ENCODE assay signal across 8 cellular contexts in genomic region chr20:10433014-10433622, GRCh38. TPM values are rescaled to one million over a fixed set of nuclear protein-coding genes. Genes with fewer than 3 reads are reported as not detected.
DNase-seq lines count a peak whose midpoint lies in the region; ATAC-seq and TF ChIP-seq lines count a peak whose summit lies in the region.

No MANE protein-coding gene starts in this region.

- TF ChIP-seq POLR2A in stomach (IDR thresholded peaks at IDR 0.05), result no peak

- H3K4me3 Mint-ChIP-seq in activated CD4-positive, alpha-beta T cell treated with anti-CD3 and anti-CD28 coated beads, Interleukin-2, amount 10 ng/mL, durations not matched to agents 7 days and 5 days, result peak overlapping the region; percentile 92
- H3K4me3 Mint-ChIP-seq in activated T-helper 17 cell treated with anti-CD3 and anti-CD28 coated beads, Interleukin-2, amount 50 U/mL, for 72 hours, result peak overlapping the region; percentile 89

- H3K4me1 ChIP-seq in stomach, result peaks cover 19 to 66% (median 44%) of the 10 kb centered on the region in 4 donors

- no peak for TF ChIP-seq CTCF in stomach (IDR thresholded peaks at IDR 0.05)

- no peaks in the 10 kb centered on the region for H3K36me3 ChIP-seq in stomach

- TF ChIP-seq EP300 in stomach (IDR thresholded peaks at IDR 0.05), result no peak

- H3K27ac ChIP-seq in stomach, result peak overlapping the region; percentile 91 to 95 (median 94)

- CTCF ChIA-PET in activated CD4-positive, alpha-beta T cell treated with anti-CD3 and anti-CD28 coated beads, Interleukin-2, amount 10 ng/mL, durations not matched to agents 7 days and 5 days (lab: Charles Lee), result interaction anchor here (0.9 to 1.6 kb wide), 3 partner anchors 8 to 28 kb away, joined by 3 to 5 read pairs (median 3); no protein-coding TSS in a partner anchor

- no peak for ATAC-seq in activated T-helper 17 cell treated with anti-CD3 and anti-CD28 coated beads, Interleukin-2, amount 50 U/mL, for 72 hours (replicated peaks)
- ATAC-seq in GM18907 (IDR thresholded peaks at IDR 0.05; ENCODE audit: unreplicated experiment), result no peak
- ATAC-seq in HG03469 (IDR thresholded peaks at IDR 0.05; ENCODE audit: unreplicated experiment), result no peak

- no peak for DNase-seq in activated CD4-positive, alpha-beta T cell treated with anti-CD3 and anti-CD28 coated beads, Interleukin-2, amount 10 ng/mL, durations not matched to agents 7 days and 5 days
- DNase-seq in activated CD4-positive, alpha-beta T cell treated with anti-CD3 and anti-CD28 coated beads for 1 hour, result no peak
- DNase-seq in stomach (no peak), NCI-H82 treated with DMSO at 0.1 percent for 48 hours (lab: John Stamatoyannopoulos, UW; ENCODE audit: unreplicated experiment) (no peak)

- H3K27me3 ChIP-seq in stomach, result no peaks in the 10 kb centered on the region

- POLR2A ChIA-PET in activated CD4-positive, alpha-beta T cell treated with anti-CD3 and anti-CD28 coated beads, Interleukin-2, amount 10 ng/mL, durations not matched to agents 7 days and 5 days (lab: Charles Lee), result no interaction called here

- H3K36me3 Mint-ChIP-seq in activated CD4-positive, alpha-beta T cell treated with anti-CD3 and anti-CD28 coated beads, Interleukin-2, amount 10 ng/mL, durations not matched to agents 7 days and 5 days (ENCODE audit: low read depth), result peaks cover 15% of the 10 kb centered on the region
- no peaks in the 10 kb centered on the region for H3K36me3 Mint-ChIP-seq in activated T-helper 17 cell treated with anti-CD3 and anti-CD28 coated beads, Interleukin-2, amount 50 U/mL, for 72 hours (ENCODE audit: low read depth)

- H3K9me3 Mint-ChIP-seq in activated CD4-positive, alpha-beta T cell treated with anti-CD3 and anti-CD28 coated beads, Interleukin-2, amount 10 ng/mL, durations not matched to agents 7 days and 5 days, result no peaks in the 10 kb centered on the region
- no peaks in the 10 kb centered on the region for H3K9me3 Mint-ChIP-seq in activated T-helper 17 cell treated with anti-CD3 and anti-CD28 coated beads, Interleukin-2, amount 50 U/mL, for 72 hours

- no peaks in the 10 kb centered on the region for H3K27me3 Mint-ChIP-seq in activated CD4-positive, alpha-beta T cell treated with anti-CD3 and anti-CD28 coated beads, Interleukin-2, amount 10 ng/mL, durations not matched to agents 7 days and 5 days
- no peaks in the 10 kb centered on the region for H3K27me3 Mint-ChIP-seq in activated T-helper 17 cell treated with anti-CD3 and anti-CD28 coated beads, Interleukin-2, amount 50 U/mL, for 72 hours

- WGBS in stomach, 5 donors, result 40 to 55% (median 47%) methylated on average over 30 of the region's 30 CpGs

- intact Hi-C loops in stomach (cut with DNase I; ENCODE audit: low total_unique reads), result loop anchor here (10.0 kb wide), 1 partner anchor 458 kb away; no protein-coding TSS in a partner anchor

- H3K4me1 Mint-ChIP-seq in activated CD4-positive, alpha-beta T cell treated with anti-CD3 and anti-CD28 coated beads, Interleukin-2, amount 10 ng/mL, durations not matched to agents 7 days and 5 days, result peaks cover 63% of the 10 kb centered on the region
- peaks cover 39% of the 10 kb centered on the region for H3K4me1 Mint-ChIP-seq in activated T-helper 17 cell treated with anti-CD3 and anti-CD28 coated beads, Interleukin-2, amount 50 U/mL, for 72 hours

- H3K4me3 ChIP-seq in iPS-11a (ENCODE audit: low read depth, low read length), result peak overlapping the region; percentile 87
- H3K4me3 ChIP-seq in stomach, result peak overlapping the region; percentile 80 to 92 (median 86)

- H3K27ac Mint-ChIP-seq in activated CD4-positive, alpha-beta T cell treated with anti-CD3 and anti-CD28 coated beads, Interleukin-2, amount 10 ng/mL, durations not matched to agents 7 days and 5 days, result peak overlapping the region; percentile 98
- peak overlapping the region; percentile 93 for H3K27ac Mint-ChIP-seq in activated T-helper 17 cell treated with anti-CD3 and anti-CD28 coated beads, Interleukin-2, amount 50 U/mL, for 72 hours

- no peaks in the 10 kb centered on the region for H3K9me3 ChIP-seq in stomach

RNA-seq across cellular contexts. Expression of gene MKKS, which starts 0.9 kb away (rescaled TPM):
- total RNA-seq in activated CD4-positive, alpha-beta T cell treated with anti-CD3 and anti-CD28 coated beads, Interleukin-2, amount 10 ng/mL, durations not matched to agents 7 days and 5 days, result 1 to 10 TPM; 9.1 to 9.4 TPM
- 1 to 10 TPM; 3.2 to 5.4 TPM for total RNA-seq in activated T-helper 17 cell treated with anti-CD3 and anti-CD28 coated beads, Interleukin-2, amount 50 U/mL, for 72 hours
- total RNA-seq in stomach, result 10 to 100 TPM in 3 of 5 donors, 1 to 10 TPM in 2; 6.1 to 13.8 (median 10.5) TPM
- 10 to 100 TPM; 12.4 to 18.6 (median 17.9) TPM for polyA plus RNA-seq in stomach

RNA-seq across cellular contexts. Expression of gene SLX4IP, which starts 2.0 kb away (rescaled TPM):
- 1 to 10 TPM; 9.2 to 9.5 TPM for total RNA-seq in activated CD4-positive, alpha-beta T cell treated with anti-CD3 and anti-CD28 coated beads, Interleukin-2, amount 10 ng/mL, durations not matched to agents 7 days and 5 days
- 1 to 10 TPM; 3.9 to 4.0 TPM for total RNA-seq in activated T-helper 17 cell treated with anti-CD3 and anti-CD28 coated beads, Interleukin-2, amount 50 U/mL, for 72 hours
- 1 to 10 TPM; 1.4 to 4.6 (median 3.0) TPM for total RNA-seq in stomach
- polyA plus RNA-seq in stomach, result 1 to 10 TPM in 2 of 3 donors, under 1 TPM in 1; 1.00 to 2.8 (median 1.1) TPM
